In the genomic region with DNA sequence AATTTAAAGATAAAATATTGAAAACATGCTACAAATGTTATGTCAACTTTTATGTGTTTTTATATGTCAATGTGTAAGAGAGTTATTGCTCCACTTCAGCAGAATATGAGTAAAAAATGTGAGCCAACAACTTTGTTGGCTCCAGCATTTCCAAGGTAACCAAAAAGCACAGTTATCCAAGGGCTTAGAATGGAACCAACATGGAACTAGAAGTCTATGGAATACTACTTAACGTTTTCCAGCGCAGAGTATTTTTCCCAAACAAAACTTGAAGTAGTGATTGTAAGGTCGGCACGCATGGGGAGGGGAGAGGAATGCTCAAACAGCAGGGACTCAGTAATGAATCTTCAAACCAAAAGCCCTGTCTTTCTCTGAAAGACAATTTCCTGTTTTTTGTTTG, we compare ENCODE assay signal across 20 cellular contexts. TPM values are rescaled to one million over a fixed set of nuclear protein-coding genes. Genes with fewer than 3 reads are reported as not detected.
A peak's percentile ranks its signal among the peaks of the same experiment; 100 is the strongest.
DNase-seq lines count a peak whose midpoint lies in the region; ATAC-seq and TF ChIP-seq lines count a peak whose summit lies in the region.
"Had no signal": no experiment of that assay in that cellular context is flagged by ENCODE, and none has a peak within 500 bp of the region (broad histone marks: within the 10 kb centered on the region; RNA-seq: fewer than 3 reads in every experiment).

No MANE protein-coding gene starts in this region.

- peaks cover 3% of the 10 kb centered on the region for H3K4me1 ChIP-seq in mesodermal cell (ENCODE audit: control insufficient read depth, insufficient read depth, low read length, poor library complexity, severe bottlenecking)

- TF ChIP-seq CTCF in AG04450 (IDR thresholded peaks at IDR 0.05; ENCODE audit: low read depth, low read length) (no peak), brain microvascular endothelial cell (IDR thresholded peaks at IDR 0.05; ENCODE audit: low read depth, low read length, missing control alignments) (no peak)

- H3K36me3 ChIP-seq in brain microvascular endothelial cell (replicated peaks) = peaks cover 16% of the 10 kb centered on the region
- H3K36me3 ChIP-seq in mesodermal cell (ENCODE audit: control insufficient read depth, insufficient read depth, low read length) = peaks cover 49% of the 10 kb centered on the region

- DNase-seq in AG04450 (ENCODE audit: low read depth, low spot score) (no peak), LHCN-M2 (ENCODE audit: low read depth) (peak; percentile 46), brain microvascular endothelial cell (peak; percentile 28), NK-92 (lab: John Stamatoyannopoulos, UW; ENCODE audit: unreplicated experiment) (no peak), superior temporal gyrus (ENCODE audit: extremely low spot score) (no peak), SIG-M5 (lab: John Stamatoyannopoulos, UW) (no peak)
- DNase-seq: activated CD8-positive, alpha-beta T cell treated with anti-CD3 and anti-CD28 coated beads, Interleukin-2, amount 10 ng/mL, durations not matched to agents 7 days and 5 days; activated T-cell treated with anti-CD3 and anti-CD28 coated beads, Interleukin-2, amount 50 U/mL, for 4 hours; caudate nucleus; DND-41; H7; hippocampal formation; NCI-H1930; NCI-H510A; Right ventricle myocardium superior; stimulated activated naive CD8-positive, alpha-beta T cell treated with anti-CD3 and anti-CD28 coated beads, Interleukin-15, Interleukin-2, amounts not matched to agents 100 U/mL and 50 U/mL, for 24 hours; T-helper 17 cell; WERI-Rb-1 had no signal

- in situ Hi-C loops in brain microvascular endothelial cell (cut with HindIII; ENCODE audit: low pct_ligation_motif_present, low sequenced_read_pairs) = no loop called here

- H3K9me3 ChIP-seq in AG04450 (ENCODE audit: control insufficient read depth, insufficient read depth, low read length) (no peaks in the 10 kb centered on the region), mesodermal cell (ENCODE audit: control insufficient read depth, low read length) (no peaks in the 10 kb centered on the region)

- WGBS in mesodermal cell (ENCODE audit: insufficient coverage in 2 of 2), 2 experiments = 94% methylated on average over 2 of the region's 4 CpGs; no CpG with 5 or more reads in 1 of the 2 experiments

- CTCF ChIA-PET in AG04450 (lab: Charles Lee) = interaction anchor here (1.1 kb wide), 1 partner anchor 14 kb away, joined by 3 read pairs; no protein-coding TSS in a partner anchor

- H3K4me3 ChIP-seq in AG04450 (ENCODE audit: low read depth, low read length) (no peak overlapping the region), brain microvascular endothelial cell (ENCODE audit: low read depth, low read length) (no peak overlapping the region), mesodermal cell (ENCODE audit: extremely low read depth, insufficient read depth, low read length, poor library complexity, severe bottlenecking) (no peak overlapping the region)

- POLR2A ChIA-PET in AG04450 (lab: Yijun Ruan, JAX) = interaction anchor here (1.2 kb wide), 1 partner anchor 62 kb away, joined by 3 read pairs; a partner anchor contains a TSS

- H3K27me3 ChIP-seq in AG04450 (ENCODE audit: control insufficient read depth, insufficient read depth, low read length) (no peaks in the 10 kb centered on the region), brain microvascular endothelial cell (replicated peaks) (no peaks in the 10 kb centered on the region)

- peak overlapping the region; percentile 40 for H3K27ac ChIP-seq in AG04450 (ENCODE audit: low read depth, low read length)
- peak overlapping the region; percentile 95 for H3K27ac ChIP-seq in brain microvascular endothelial cell
- peak overlapping the region; percentile 55 for H3K27ac ChIP-seq in mesodermal cell (ENCODE audit: low read depth, low read length, severe bottlenecking)
- H3K27ac ChIP-seq: WERI-Rb-1 had no signal

- no peak for ATAC-seq in GM21360 (IDR thresholded peaks at IDR 0.05; ENCODE audit: unreplicated experiment)
- ATAC-seq: activated CD8-positive, alpha-beta T cell treated with anti-CD3 and anti-CD28 coated beads, Interleukin-2, amount 10 ng/mL, durations not matched to agents 7 days and 5 days; activated T-cell treated with anti-CD3 and anti-CD28 coated beads, Interleukin-2, amount 50 U/mL, for 4 hours; stimulated activated naive CD8-positive, alpha-beta T cell treated with anti-CD3 and anti-CD28 coated beads, Interleukin-15, Interleukin-2, amounts not matched to agents 100 U/mL and 50 U/mL, for 24 hours; T-helper 17 cell had no signal

RNA-seq across cellular contexts. Expression of a gene that starts 45.1 kb away (rescaled TPM):
- polyA plus RNA-seq in AG04450 (2011; rRNA removed) = 7.0 and 10.1 TPM in 2 replicates
- polyA minus RNA-seq in AG04450 (2011; rRNA and poly(A)+ RNA removed) = 2.6 and 3.0 TPM in 2 replicates
- total RNA-seq in LHCN-M2 (2014; rRNA removed) = 0.34 and 0.96 TPM in 2 replicates
- polyA plus RNA-seq in LHCN-M2 (2012) = 0.79 TPM
- 97.1 TPM for polyA plus RNA-seq in mesodermal cell (2013, experiment 1 of 2)
- polyA plus RNA-seq in mesodermal cell (2013, experiment 2 of 2) = 94.8 TPM

Comparison
In these comparisons a context has a peak if more than half of its experiments do, and no peak if none do; other contexts are left out.
1. DNase-seq: peak in LHCN-M2 (single experiment) and brain microvascular endothelial cell (single experiment); none in AG04450 (single experiment), NK-92 (single experiment), superior temporal gyrus (single experiment) and SIG-M5 (single experiment).
2. H3K27ac ChIP-seq: peak in every context shown above with its lines; median percentile 95 in brain microvascular endothelial cell; 55 in mesodermal cell; 40 in AG04450.